8 cellular contexts compared by ENCODE assay signal in the genomic region with DNA sequence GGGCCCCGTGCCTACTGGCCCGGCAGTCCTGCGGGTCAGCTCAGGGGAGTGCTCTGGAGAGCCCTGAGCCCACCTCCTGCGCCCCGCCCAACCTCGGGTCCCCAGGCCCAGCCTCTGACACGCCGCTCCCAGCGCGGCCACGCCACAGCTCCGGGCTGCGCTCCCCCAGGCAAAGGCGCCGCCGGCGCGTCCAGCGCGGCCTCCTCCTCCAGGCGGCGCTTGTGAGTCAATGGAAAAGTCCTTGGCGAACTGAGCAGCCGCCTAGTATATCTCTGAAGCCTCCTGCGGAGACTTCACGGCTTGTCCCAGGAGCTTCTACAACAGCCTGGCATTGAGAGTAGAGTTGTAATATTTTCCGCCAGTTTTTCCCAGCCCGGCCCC. TPM values are rescaled to one million over a fixed set of nuclear protein-coding genes. Genes with fewer than 3 reads are reported as not detected.
DNase-seq lines count a peak whose midpoint lies in the region; ATAC-seq lines count a peak whose summit lies in the region.

No MANE protein-coding gene starts in this region.

- H3K4me3 ChIP-seq in esophagus (ENCODE audit: low read depth in 1 of 2, low read length in 2 of 2) (peak overlapping the region; percentile 46 to 52), mucosa of rectum (ENCODE audit: low read length in 2 of 2) (peak overlapping the region; percentile 61 to 71)

- H3K9me3 ChIP-seq in esophagus (ENCODE audit: control insufficient read depth in 2 of 2, insufficient read depth in 1 of 2, low read depth in 1 of 2, low read length in 1 of 2) (peaks cover 0 to 2% of the 10 kb centered on the region in 2 donors), mucosa of rectum (ENCODE audit: control insufficient read depth in 2 of 2, low read length in 2 of 2) (no peaks in the 10 kb centered on the region)

- DNase-seq in AG20443 (ENCODE audit: low spot score) (peak; percentile 90), NCI-H2227 (lab: John Stamatoyannopoulos, UW; ENCODE audit: unreplicated experiment) (peak; percentile 79), activated T-cell treated with anti-CD3 and anti-CD28 coated beads for 24 hours (ENCODE audit: low read depth) (peak; percentile 72), NCI-H1436 treated with DMSO at 0.1 percent for 48 hours (lab: John Stamatoyannopoulos, UW) (no peak)
- peak; percentile 48 to 49 for DNase-seq in stimulated activated CD8-positive, alpha-beta memory T cell treated with anti-CD3 and anti-CD28 coated beads, Interleukin-2, amount 100 ng/mL, for 1 hour (ENCODE audit: low read depth in 2 of 2)

- ATAC-seq in GM19468 (IDR thresholded peaks at IDR 0.05; ENCODE audit: extremely low read depth, unreplicated experiment) = peak; percentile 48

- H3K27me3 ChIP-seq in esophagus (ENCODE audit: control insufficient read depth in 1 of 2, insufficient read depth in 2 of 2, low read length in 2 of 2) (peaks cover 3 to 4% of the 10 kb centered on the region in 2 donors), mucosa of rectum (ENCODE audit: control insufficient read depth in 2 of 2, insufficient read depth in 2 of 2, low read length in 2 of 2) (peaks cover 16 to 20% of the 10 kb centered on the region in 2 donors)

- no peaks in the 10 kb centered on the region for H3K36me3 ChIP-seq in esophagus (ENCODE audit: control insufficient read depth in 2 of 2, insufficient read depth in 2 of 2, low read length in 1 of 2)
- no peaks in the 10 kb centered on the region for H3K36me3 ChIP-seq in mucosa of rectum (ENCODE audit: control insufficient read depth in 2 of 2, insufficient read depth in 2 of 2, low read length in 2 of 2)

- WGBS in esophagus, 2 donors = 2% methylated on average over 28 of the region's 28 CpGs

- peak overlapping the region in 1 of 2 donors; percentile 57 for H3K9ac ChIP-seq in mucosa of rectum (ENCODE audit: low read depth in 1 of 2, low read length in 2 of 2)

- peaks cover 2 to 16% of the 10 kb centered on the region in 2 donors for H3K4me1 ChIP-seq in esophagus (ENCODE audit: control insufficient read depth in 2 of 2, insufficient read depth in 2 of 2, low read length in 1 of 2)
- peaks cover 9 to 15% of the 10 kb centered on the region in 2 donors for H3K4me1 ChIP-seq in mucosa of rectum (ENCODE audit: control insufficient read depth in 2 of 2, insufficient read depth in 2 of 2, low read length in 2 of 2)

- no peak overlapping the region for H3K27ac ChIP-seq in esophagus (ENCODE audit: low read depth in 2 of 2, low read length in 1 of 2)
- no peak overlapping the region for H3K27ac ChIP-seq in mucosa of rectum (ENCODE audit: low read depth in 2 of 2, low read length in 2 of 2)

RNA-seq across cellular contexts. Expression of a gene that starts 29.5 kb away (rescaled TPM):
- 1 to 10 TPM; 4.5 to 8.2 TPM for polyA plus RNA-seq in esophagus
